In genomic region chr15:90877315-90877714, GRCh38 we compare ENCODE assay signal across 20 cellular contexts.
"Had no signal": no experiment of that assay in that cellular context is flagged by ENCODE, and none has a peak within 500 bp of the region (broad histone marks: within the 10 kb centered on the region; RNA-seq: fewer than 3 reads in every experiment).

No MANE protein-coding gene starts in this region.

- H3K27me3 Mint-ChIP-seq: activated naive CD8-positive, alpha-beta T cell; memory B cell had no signal

- DNase-seq: activated CD8-positive, alpha-beta memory T cell treated with anti-CD3 and anti-CD28 coated beads for 24 hours; activated T-cell treated with anti-CD3 and anti-CD28 coated beads, Interleukin-2, amount 50 U/mL, for 1 hour; effector memory CD4-positive, alpha-beta T cell; gastrocnemius medialis; heart right ventricle; islet precursor cell; nephron progenitor cell; psoas muscle; SHP77 treated with DMSO at 0.1 percent for 48 hours; stimulated activated CD4-positive, alpha-beta T cell treated with anti-CD3 and anti-CD28 coated beads, Interleukin-1b, Interleukin-23, amount 100 ng/mL, for 48 hours; stimulated activated naive CD4-positive, alpha-beta T cell treated with Interleukin-2 at 50 U/mL for 16 hours had no signal

- H3K4me3 ChIP-seq: ascending aorta, coronary artery, gastrocnemius medialis, heart right ventricle, left lung, psoas muscle, right lobe of liver, thoracic aorta had no signal

- H3K27ac Mint-ChIP-seq: memory B cell, nephron progenitor cell had no signal

- H3K9me3 Mint-ChIP-seq: memory B cell, nephron progenitor cell had no signal

- H3K9me3 ChIP-seq: ascending aorta, gastrocnemius medialis, heart right ventricle, left lung, psoas muscle, right lobe of liver, thoracic aorta had no signal

- H3K27ac ChIP-seq: ascending aorta, coronary artery, epithelial cell of prostate, gastrocnemius medialis, heart right ventricle, left lung, psoas muscle, thoracic aorta had no signal

- ATAC-seq: activated CD4-positive, CD25-positive, alpha-beta regulatory T cell treated with anti-CD3 and anti-CD28 coated beads, Interleukin-2, amount 50 U/mL, for 24 hours; gastrocnemius medialis; heart right ventricle; left lung; psoas muscle; right lobe of liver had no signal

- H3K4me3 Mint-ChIP-seq: activated naive CD8-positive, alpha-beta T cell; memory B cell; nephron progenitor cell had no signal
